In genomic region chr20:57435105-57435497, GRCh38 we compare ENCODE assay signal across 11 cellular contexts. TPM values are rescaled to one million over a fixed set of nuclear protein-coding genes. Genes with fewer than 3 reads are reported as not detected.
DNase-seq lines count a peak whose midpoint lies in the region; ATAC-seq and TF ChIP-seq lines count a peak whose summit lies in the region.
"Had no signal": no experiment of that assay in that cellular context is flagged by ENCODE, and none has a peak within 500 bp of the region (broad histone marks: within the 10 kb centered on the region; RNA-seq: fewer than 3 reads in every experiment).

No MANE protein-coding gene starts in this region.

- intact Hi-C loops in Calu3 (cut with micrococcal nuclease; ENCODE audit: unreplicated experiment), result loop anchor here (5.0 kb wide), 2 partner anchors 48 to 57 kb away; no protein-coding TSS in a partner anchor
- intact Hi-C loops in naive thymus-derived CD4-positive, alpha-beta T cell (cut with micrococcal nuclease), result loop anchor here (1.0 to 10.0 kb wide), 4 partner anchors 46 to 60 kb away; no protein-coding TSS in a partner anchor

- H3K27ac ChIP-seq in BLaER1, result peak overlapping the region; percentile 52; the same call in 1 of the 2 replicates
- no peak overlapping the region for H3K27ac ChIP-seq in naive thymus-derived CD4-positive, alpha-beta T cell (ENCODE audit: low read depth, low read length)

- H3K9me3 Mint-ChIP-seq in Calu3 (ENCODE audit: low read depth, unreplicated experiment), result peaks cover 3% of the 10 kb centered on the region
- H3K9me3 Mint-ChIP-seq in activated T-helper 17 cell treated with anti-CD3 and anti-CD28 coated beads, Interleukin-2, amount 50 U/mL, for 72 hours, result no peaks in the 10 kb centered on the region
- peaks cover 0 to 4% (median 0%) of the 10 kb centered on the region in 11 donors for H3K9me3 Mint-ChIP-seq in naive thymus-derived CD4-positive, alpha-beta T cell
- H3K9me3 Mint-ChIP-seq in effector memory CD8-positive, alpha-beta T cell, result no peaks in the 10 kb centered on the region

- no peak for TF ChIP-seq CTCF in Calu3 (IDR thresholded peaks at IDR 0.05; ENCODE audit: unreplicated experiment)

- CTCF ChIA-PET in Calu3 (lab: Charles Lee), result interaction anchor here (0.8 to 1.8 kb wide), 11 partner anchors 8 to 67 kb away, joined by 3 to 11 read pairs (median 4); partner anchors contain the start of gene RBM38
- CTCF ChIA-PET in naive thymus-derived CD4-positive, alpha-beta T cell (lab: Charles Lee), result interaction anchor here (1.2 to 5.1 kb wide), 9 partner anchors 32 to 63 kb away, joined by 3 to 44 read pairs (median 7); no protein-coding TSS in a partner anchor

- peak overlapping the region; percentile 17; the same call in 1 of the 2 replicates for H3K9ac ChIP-seq in BLaER1

- peak overlapping the region; percentile 78 for H3K27ac Mint-ChIP-seq in Calu3 (ENCODE audit: unreplicated experiment)
- no peak overlapping the region for H3K27ac Mint-ChIP-seq in activated T-helper 17 cell treated with anti-CD3 and anti-CD28 coated beads, Interleukin-2, amount 50 U/mL, for 72 hours
- H3K27ac Mint-ChIP-seq in naive thymus-derived CD4-positive, alpha-beta T cell, result peak overlapping the region in 8 of 9 donors; percentile 67 to 93 (median 88)
- H3K27ac Mint-ChIP-seq in effector memory CD8-positive, alpha-beta T cell, result no peak overlapping the region

- H4K20me1 ChIP-seq in BLaER1, result no peaks in the 10 kb centered on the region

- BruUV-seq in Calu3 (replicated peaks; lab: Mats Ljungman, UMichigan), result no TSS peak

- peaks cover 17% of the 10 kb centered on the region for H3K36me3 Mint-ChIP-seq in Calu3 (ENCODE audit: insufficient read depth, unreplicated experiment)
- H3K36me3 Mint-ChIP-seq in activated T-helper 17 cell treated with anti-CD3 and anti-CD28 coated beads, Interleukin-2, amount 50 U/mL, for 72 hours (ENCODE audit: low read depth), result no peaks in the 10 kb centered on the region
- H3K36me3 Mint-ChIP-seq in naive thymus-derived CD4-positive, alpha-beta T cell, result peaks cover 0 to 14% (median 0%) of the 10 kb centered on the region in 5 donors
- peaks cover 7% of the 10 kb centered on the region for H3K36me3 Mint-ChIP-seq in effector memory CD8-positive, alpha-beta T cell (ENCODE audit: insufficient read depth)

- no peaks in the 10 kb centered on the region for H3K27me3 ChIP-seq in BLaER1
- H3K27me3 ChIP-seq in naive thymus-derived CD4-positive, alpha-beta T cell (ENCODE audit: control insufficient read depth in 2 of 2, insufficient read depth in 2 of 2, low read length in 2 of 2), result no peaks in the 10 kb centered on the region
- H3K27me3 ChIP-seq: BE2C had no signal

- peak overlapping the region; percentile 23 for H3K4me3 ChIP-seq in BLaER1
- H3K4me3 ChIP-seq in naive thymus-derived CD4-positive, alpha-beta T cell (ENCODE audit: low read length), result no peak overlapping the region

- H3K4me2 ChIP-seq in BLaER1, result peak overlapping the region; percentile 86

- H3K4me3 Mint-ChIP-seq in Calu3 (ENCODE audit: low read depth, unreplicated experiment), result peak overlapping the region; percentile 46
- H3K4me3 Mint-ChIP-seq in activated T-helper 17 cell treated with anti-CD3 and anti-CD28 coated beads, Interleukin-2, amount 50 U/mL, for 72 hours, result peak overlapping the region; percentile 74
- H3K4me3 Mint-ChIP-seq in naive thymus-derived CD4-positive, alpha-beta T cell, result peak overlapping the region; percentile 21 to 94 (median 76)
- H3K4me3 Mint-ChIP-seq in effector memory CD8-positive, alpha-beta T cell, result peak overlapping the region in 1 of 2 donors; percentile 41

- H3K36me3 ChIP-seq in BLaER1, result no peaks in the 10 kb centered on the region
- no peaks in the 10 kb centered on the region for H3K36me3 ChIP-seq in naive thymus-derived CD4-positive, alpha-beta T cell (ENCODE audit: control insufficient read depth in 2 of 3, insufficient read depth in 3 of 3, low read length in 3 of 3)
- H3K36me3 ChIP-seq: BE2C, thoracic aorta had no signal

- H3K9me3 ChIP-seq in BLaER1, result peaks cover 12% of the 10 kb centered on the region
- H3K9me3 ChIP-seq in naive thymus-derived CD4-positive, alpha-beta T cell (ENCODE audit: control insufficient read depth in 2 of 3, low read length in 3 of 3), result no peaks in the 10 kb centered on the region
- H3K9me3 ChIP-seq: thoracic aorta had no signal

- H3K4me1 Mint-ChIP-seq in Calu3 (ENCODE audit: low read depth, unreplicated experiment), result peaks cover 47% of the 10 kb centered on the region
- H3K4me1 Mint-ChIP-seq in activated T-helper 17 cell treated with anti-CD3 and anti-CD28 coated beads, Interleukin-2, amount 50 U/mL, for 72 hours, result peaks cover 29% of the 10 kb centered on the region
- peaks cover 45 to 70% (median 65%) of the 10 kb centered on the region in 7 donors for H3K4me1 Mint-ChIP-seq in naive thymus-derived CD4-positive, alpha-beta T cell
- peaks cover 43 to 52% of the 10 kb centered on the region in 2 donors for H3K4me1 Mint-ChIP-seq in effector memory CD8-positive, alpha-beta T cell (ENCODE audit: low read depth in 2 of 2)

- ATAC-seq in activated T-helper 17 cell treated with anti-CD3 and anti-CD28 coated beads, Interleukin-2, amount 50 U/mL, for 72 hours (replicated peaks), result no peak
- ATAC-seq in naive thymus-derived CD4-positive, alpha-beta T cell, result no peak
- no peak for ATAC-seq in effector memory CD8-positive, alpha-beta T cell (replicated peaks)

- POLR2A ChIA-PET in naive thymus-derived CD4-positive, alpha-beta T cell (lab: Charles Lee), result interaction anchor here (0.6 to 6.7 kb wide), 8 partner anchors 10 to 55 kb away, joined by 3 to 120 read pairs (median 4); partner anchors contain the start of gene RBM38

- peaks cover 95% of the 10 kb centered on the region for H3K4me1 ChIP-seq in BLaER1
- peaks cover 45 to 48% of the 10 kb centered on the region in 2 donors for H3K4me1 ChIP-seq in naive thymus-derived CD4-positive, alpha-beta T cell (ENCODE audit: control insufficient read depth in 2 of 2, insufficient read depth in 2 of 2, low read length in 2 of 2)
- H3K4me1 ChIP-seq: BE2C had no signal

- peaks cover 5% of the 10 kb centered on the region for H3K27me3 Mint-ChIP-seq in Calu3 (ENCODE audit: unreplicated experiment)
- no peaks in the 10 kb centered on the region for H3K27me3 Mint-ChIP-seq in activated T-helper 17 cell treated with anti-CD3 and anti-CD28 coated beads, Interleukin-2, amount 50 U/mL, for 72 hours
- peaks cover 0 to 4% (median 0%) of the 10 kb centered on the region in 5 donors for H3K27me3 Mint-ChIP-seq in naive thymus-derived CD4-positive, alpha-beta T cell
- H3K27me3 Mint-ChIP-seq in effector memory CD8-positive, alpha-beta T cell, result no peaks in the 10 kb centered on the region

- no peak for DNase-seq in Calu3
- peak in 1 of 9 donors; percentile 47 for DNase-seq in naive thymus-derived CD4-positive, alpha-beta T cell
- DNase-seq in NAMALWA (ENCODE audit: low spot score), result no peak
- DNase-seq in SW480 (ENCODE audit: low spot score), result no peak
- DNase-seq in effector memory CD8-positive, alpha-beta T cell, result no peak
- no peak for DNase-seq in NCI-H2081 (lab: John Stamatoyannopoulos, UW)
- DNase-seq: activated gamma-delta T cell had no signal

RNA-seq across cellular contexts. Expression of gene RBM38, which starts 43.9 kb away (rescaled TPM):
- 29.5 and 32.0 TPM in 2 replicates for total RNA-seq in Calu3 (2022)
- total RNA-seq in activated T-helper 17 cell treated with anti-CD3 and anti-CD28 coated beads, Interleukin-2, amount 50 U/mL, for 72 hours, result 10 to 100 TPM; 63.0 to 64.3 TPM
- total RNA-seq in naive thymus-derived CD4-positive, alpha-beta T cell, result 100 to 1,000 TPM in 4 of 5 experiments, 10 to 100 TPM in 1; 70.6 to 260 (median 127) TPM
- 100 to 1,000 TPM in 1 of 2 donors, 10 to 100 TPM in 1; 63.0 to 129 TPM for polyA plus RNA-seq in naive thymus-derived CD4-positive, alpha-beta T cell

Comparison
In these comparisons a context has a peak if more than half of its experiments do, and no peak if none do; other contexts are left out.
1. H3K27ac Mint-ChIP-seq: peak in Calu3 (single experiment) and naive thymus-derived CD4-positive, alpha-beta T cell (8 of 9); none in activated T-helper 17 cell treated with anti-CD3 and anti-CD28 coated beads, Interleukin-2, amount 50 U/mL, for 72 hours (single experiment) and effector memory CD8-positive, alpha-beta T cell (0 of 2).